13 cellular contexts compared by ENCODE assay signal in genomic region chr16:78893340-78893739, GRCh38.
DNase-seq lines count a peak whose midpoint lies in the region; ATAC-seq and TF ChIP-seq lines count a peak whose summit lies in the region.
"Had no signal": no experiment of that assay in that cellular context is flagged by ENCODE, and none has a peak within 500 bp of the region (broad histone marks: within the 10 kb centered on the region; RNA-seq: fewer than 3 reads in every experiment).

No MANE protein-coding gene starts in this region.

- intact Hi-C loops in right lobe of liver (cut with DNase I), result no loop called here

- DNase-seq in activated T-cell treated with anti-CD3 and anti-CD28 coated beads, Interleukin-2, amount 50 U/mL, for 24 hours, result no peak
- no peak for DNase-seq in activated T-cell treated with anti-CD3 and anti-CD28 coated beads, Interleukin-2, amount 50 U/mL, for 1 hour
- DNase-seq in T-cell (no peak), right lobe of liver (no peak), GM19240 (ENCODE audit: insufficient read length, low spot score) (no peak), ureter (ENCODE audit: low spot score) (no peak), GM13977 (ENCODE audit: low spot score) (no peak)
- DNase-seq: GM23248, mesendoderm, NCI-H2107, ovary, uterus had no signal

- ATAC-seq in GM19351 (IDR thresholded peaks at IDR 0.05; ENCODE audit: unreplicated experiment), result peak; percentile 78
- no peak for ATAC-seq in T-cell (replicated peaks in 1 of 4)
- ATAC-seq in right lobe of liver, result peak in 3 of 4 donors; percentile 36 to 61 (median 40)

- no peaks in the 10 kb centered on the region for H3K27me3 Mint-ChIP-seq in activated T-cell treated with anti-CD3 and anti-CD28 coated beads, Interleukin-2, amount 50 U/mL, for 24 hours
- H3K27me3 Mint-ChIP-seq in T-cell, result no peaks in the 10 kb centered on the region

- H3K36me3 ChIP-seq in right lobe of liver, result no peaks in the 10 kb centered on the region
- H3K36me3 ChIP-seq: ovary, uterus had no signal

- peaks cover 5% of the 10 kb centered on the region for H3K9me3 Mint-ChIP-seq in activated T-cell treated with anti-CD3 and anti-CD28 coated beads, Interleukin-2, amount 50 U/mL, for 24 hours
- no peaks in the 10 kb centered on the region for H3K9me3 Mint-ChIP-seq in T-cell

- H3K4me3 Mint-ChIP-seq in activated T-cell treated with anti-CD3 and anti-CD28 coated beads, Interleukin-2, amount 50 U/mL, for 24 hours, result no peak overlapping the region
- no peak overlapping the region for H3K4me3 Mint-ChIP-seq in T-cell

- TF ChIP-seq CTCF in right lobe of liver (IDR thresholded peaks at IDR 0.05) (no peak), GM13977 (IDR thresholded peaks at IDR 0.05; ENCODE audit: extremely low read depth, insufficient read depth, missing control alignments) (no peak)

- H3K36me3 Mint-ChIP-seq in activated T-cell treated with anti-CD3 and anti-CD28 coated beads, Interleukin-2, amount 50 U/mL, for 24 hours (ENCODE audit: low read depth), result peaks cover 3% of the 10 kb centered on the region
- H3K36me3 Mint-ChIP-seq in T-cell, result no peaks in the 10 kb centered on the region

- POLR2A ChIA-PET in T-cell (lab: Charles Lee), result no interaction called here

- in situ Hi-C loops in GM13977 (cut with MboI; ENCODE audit: low pct_unique_long_range_greater_than_20kb, low sequenced_read_pairs, unreplicated experiment), result no loop called here

- H3K27ac Mint-ChIP-seq in activated T-cell treated with anti-CD3 and anti-CD28 coated beads, Interleukin-2, amount 50 U/mL, for 24 hours, result peak overlapping the region; percentile 92
- peak overlapping the region; percentile 19 to 49 for H3K27ac Mint-ChIP-seq in T-cell

- H3K4me1 Mint-ChIP-seq in activated T-cell treated with anti-CD3 and anti-CD28 coated beads, Interleukin-2, amount 50 U/mL, for 24 hours (ENCODE audit: low read depth), result peaks cover 74% of the 10 kb centered on the region
- peaks cover 16 to 55% (median 38%) of the 10 kb centered on the region in 3 donors for H3K4me1 Mint-ChIP-seq in T-cell

- no peak overlapping the region for H3K4me3 ChIP-seq in right lobe of liver
- H3K4me3 ChIP-seq: GM23248, ovary, uterus had no signal

- CTCF ChIA-PET in T-cell (lab: Charles Lee), result no interaction called here

- H3K27ac ChIP-seq in right lobe of liver, result no peak overlapping the region
- H3K27ac ChIP-seq: GM23248, ovary, uterus had no signal

- no peak for TF ChIP-seq POLR2A in right lobe of liver (IDR thresholded peaks at IDR 0.05)

- H3K4me1 ChIP-seq in right lobe of liver, result peaks cover 0 to 5% (median 0%) of the 10 kb centered on the region in 4 donors
- H3K4me1 ChIP-seq: uterus had no signal

- H3K27me3 ChIP-seq in right lobe of liver, result no peaks in the 10 kb centered on the region
- H3K27me3 ChIP-seq: ovary, uterus had no signal

- H3K9me3 ChIP-seq in right lobe of liver, result no peaks in the 10 kb centered on the region
- H3K9me3 ChIP-seq: ovary, uterus had no signal

Comparison
In these comparisons a context has a peak if more than half of its experiments do, and no peak if none do; other contexts are left out.
1. ATAC-seq: peak in GM19351 (single experiment) and right lobe of liver (3 of 4); none in T-cell (0 of 4).